ENCODE assay signal across 1 cellular context in genomic region chr7:92729172-92729571, GRCh38.
TF ChIP-seq lines count a peak whose summit lies in the region.

No MANE protein-coding gene starts in this region.

TF ChIP-seq in HepG2, 621 proteins besides CTCF, POLR2A, EP300 and RAD21 (continued from another document):
- TF ChIP-seq HNRNPLL (IDR thresholded peaks at IDR 0.05; ENCODE audit: low read depth, low read length, poor library complexity, severe bottlenecking) (no peak), ZFAT (CRISPR knock-in tag; conservative IDR thresholded peaks at IDR 0.05) (no peak), DMAP1 (CRISPR knock-in tag; IDR thresholded peaks at IDR 0.05) (no peak), ZFP82 (CRISPR knock-in tag; IDR thresholded peaks at IDR 0.05; ENCODE audit: borderline replicate concordance) (no peak), NFYC (CRISPR knock-in tag; IDR thresholded peaks at IDR 0.05) (no peak), ZNF749 (CRISPR knock-in tag; IDR thresholded peaks at IDR 0.05; ENCODE audit: borderline replicate concordance) (no peak), DDIT3 (CRISPR knock-in tag; IDR thresholded peaks at IDR 0.05) (no peak), ZNF510 (CRISPR knock-in tag; IDR thresholded peaks at IDR 0.05; ENCODE audit: low read depth) (no peak), ZNF660 (CRISPR knock-in tag; IDR thresholded peaks at IDR 0.05; ENCODE audit: borderline replicate concordance, low read depth) (no peak), TSC22D2 (CRISPR knock-in tag; IDR thresholded peaks at IDR 0.05; ENCODE audit: borderline replicate concordance) (no peak), RFXAP (CRISPR knock-in tag; IDR thresholded peaks at IDR 0.05; ENCODE audit: borderline replicate concordance) (no peak), ZHX1 (CRISPR knock-in tag; IDR thresholded peaks at IDR 0.05; ENCODE audit: low read depth) (no peak), XBP1 (CRISPR knock-in tag; IDR thresholded peaks at IDR 0.05) (no peak)
